ENCODE assay signal across 1 cellular context in genomic region chr6:33318426-33319073, GRCh38.
A peak's percentile ranks its signal among the peaks of the same experiment; 100 is the strongest.
TF ChIP-seq lines count a peak whose summit lies in the region.

No MANE protein-coding gene starts in this region.

TF ChIP-seq in HepG2, 621 proteins besides CTCF, POLR2A, EP300 and RAD21 (continued from another document):
- TF ChIP-seq, protein P1, sequence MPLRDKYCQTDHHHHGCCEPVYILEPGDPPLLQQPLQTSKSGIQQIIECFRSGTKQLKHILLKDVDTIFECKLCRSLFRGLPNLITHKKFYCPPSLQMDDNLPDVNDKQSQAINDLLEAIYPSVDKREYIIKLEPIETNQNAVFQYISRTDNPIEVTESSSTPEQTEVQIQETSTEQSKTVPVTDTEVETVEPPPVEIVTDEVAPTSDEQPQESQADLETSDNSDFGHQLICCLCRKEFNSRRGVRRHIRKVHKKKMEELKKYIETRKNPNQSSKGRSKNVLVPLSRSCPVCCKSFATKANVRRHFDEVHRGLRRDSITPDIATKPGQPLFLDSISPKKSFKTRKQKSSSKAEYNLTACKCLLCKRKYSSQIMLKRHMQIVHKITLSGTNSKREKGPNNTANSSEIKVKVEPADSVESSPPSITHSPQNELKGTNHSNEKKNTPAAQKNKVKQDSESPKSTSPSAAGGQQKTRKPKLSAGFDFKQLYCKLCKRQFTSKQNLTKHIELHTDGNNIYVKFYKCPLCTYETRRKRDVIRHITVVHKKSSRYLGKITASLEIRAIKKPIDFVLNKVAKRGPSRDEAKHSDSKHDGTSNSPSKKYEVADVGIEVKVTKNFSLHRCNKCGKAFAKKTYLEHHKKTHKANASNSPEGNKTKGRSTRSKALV (CRISPR knock-in tag; IDR thresholded peaks at IDR 0.05), result no peak
- TF ChIP-seq, protein P2, sequence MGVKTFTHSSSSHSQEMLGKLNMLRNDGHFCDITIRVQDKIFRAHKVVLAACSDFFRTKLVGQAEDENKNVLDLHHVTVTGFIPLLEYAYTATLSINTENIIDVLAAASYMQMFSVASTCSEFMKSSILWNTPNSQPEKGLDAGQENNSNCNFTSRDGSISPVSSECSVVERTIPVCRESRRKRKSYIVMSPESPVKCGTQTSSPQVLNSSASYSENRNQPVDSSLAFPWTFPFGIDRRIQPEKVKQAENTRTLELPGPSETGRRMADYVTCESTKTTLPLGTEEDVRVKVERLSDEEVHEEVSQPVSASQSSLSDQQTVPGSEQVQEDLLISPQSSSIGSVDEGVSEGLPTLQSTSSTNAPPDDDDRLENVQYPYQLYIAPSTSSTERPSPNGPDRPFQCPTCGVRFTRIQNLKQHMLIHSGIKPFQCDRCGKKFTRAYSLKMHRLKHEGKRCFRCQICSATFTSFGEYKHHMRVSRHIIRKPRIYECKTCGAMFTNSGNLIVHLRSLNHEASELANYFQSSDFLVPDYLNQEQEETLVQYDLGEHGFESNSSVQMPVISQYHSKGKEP (CRISPR knock-in tag; IDR thresholded peaks at IDR 0.05), result no peak
- TF ChIP-seq MTF2 (CRISPR knock-in tag; IDR thresholded peaks at IDR 0.05; ENCODE audit: borderline replicate concordance) (no peak), ZNF776 (CRISPR knock-in tag; IDR thresholded peaks at IDR 0.05) (no peak), SNAI1 (CRISPR knock-in tag; IDR thresholded peaks at IDR 0.05; ENCODE audit: borderline replicate concordance) (no peak), MED1 (CRISPR knock-in tag; IDR thresholded peaks at IDR 0.05) (no peak), ZSCAN30 (CRISPR knock-in tag; IDR thresholded peaks at IDR 0.05) (no peak), KMT2B (CRISPR knock-in tag; IDR thresholded peaks at IDR 0.05) (no peak), ZNF572 (CRISPR knock-in tag; IDR thresholded peaks at IDR 0.05) (0 out of 2 replicates have a peak, but pooled peaks have one; percentile 68), PHF21A (CRISPR knock-in tag; IDR thresholded peaks at IDR 0.05) (no peak), RBM39 (IDR thresholded peaks at IDR 0.05; ENCODE audit: low read depth, low read length, poor library complexity, severe bottlenecking) (no peak), ZNF263 (CRISPR knock-in tag; IDR thresholded peaks at IDR 0.05) (no peak), CENPT (CRISPR knock-in tag; IDR thresholded peaks at IDR 0.05; ENCODE audit: low read depth) (no peak), TP53 (CRISPR knock-in tag; conservative IDR thresholded peaks at IDR 0.05) (no peak), HIC2 (CRISPR knock-in tag; IDR thresholded peaks at IDR 0.05; ENCODE audit: low read depth) (no peak), ZNF138 (CRISPR knock-in tag; IDR thresholded peaks at IDR 0.05; ENCODE audit: low read depth) (no peak), CEBPZ (IDR thresholded peaks at IDR 0.05; ENCODE audit: low read length) (no peak), LRRFIP1 (CRISPR knock-in tag; conservative IDR thresholded peaks at IDR 0.05) (no peak), RFXAP (CRISPR knock-in tag; IDR thresholded peaks at IDR 0.05; ENCODE audit: borderline replicate concordance) (no peak), RBFOX2 (IDR thresholded peaks at IDR 0.05; ENCODE audit: low read depth, low read length) (0 out of 2 replicates have a peak, but pooled peaks have one; percentile 22), ZNF747 (CRISPR knock-in tag; IDR thresholded peaks at IDR 0.05; ENCODE audit: borderline replicate concordance) (no peak), ASH2L (IDR thresholded peaks at IDR 0.05; ENCODE audit: insufficient read length, low read depth, low read length) (no peak), ZEB1 (IDR thresholded peaks at IDR 0.05; ENCODE audit: insufficient replicate concordance, low read depth) (no peak)
- TF ChIP-seq, protein P3, sequence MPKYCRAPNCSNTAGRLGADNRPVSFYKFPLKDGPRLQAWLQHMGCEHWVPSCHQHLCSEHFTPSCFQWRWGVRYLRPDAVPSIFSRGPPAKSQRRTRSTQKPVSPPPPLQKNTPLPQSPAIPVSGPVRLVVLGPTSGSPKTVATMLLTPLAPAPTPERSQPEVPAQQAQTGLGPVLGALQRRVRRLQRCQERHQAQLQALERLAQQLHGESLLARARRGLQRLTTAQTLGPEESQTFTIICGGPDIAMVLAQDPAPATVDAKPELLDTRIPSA (CRISPR knock-in tag; IDR thresholded peaks at IDR 0.05; ENCODE audit: borderline replicate concordance), result no peak
- TF ChIP-seq, protein P4, sequence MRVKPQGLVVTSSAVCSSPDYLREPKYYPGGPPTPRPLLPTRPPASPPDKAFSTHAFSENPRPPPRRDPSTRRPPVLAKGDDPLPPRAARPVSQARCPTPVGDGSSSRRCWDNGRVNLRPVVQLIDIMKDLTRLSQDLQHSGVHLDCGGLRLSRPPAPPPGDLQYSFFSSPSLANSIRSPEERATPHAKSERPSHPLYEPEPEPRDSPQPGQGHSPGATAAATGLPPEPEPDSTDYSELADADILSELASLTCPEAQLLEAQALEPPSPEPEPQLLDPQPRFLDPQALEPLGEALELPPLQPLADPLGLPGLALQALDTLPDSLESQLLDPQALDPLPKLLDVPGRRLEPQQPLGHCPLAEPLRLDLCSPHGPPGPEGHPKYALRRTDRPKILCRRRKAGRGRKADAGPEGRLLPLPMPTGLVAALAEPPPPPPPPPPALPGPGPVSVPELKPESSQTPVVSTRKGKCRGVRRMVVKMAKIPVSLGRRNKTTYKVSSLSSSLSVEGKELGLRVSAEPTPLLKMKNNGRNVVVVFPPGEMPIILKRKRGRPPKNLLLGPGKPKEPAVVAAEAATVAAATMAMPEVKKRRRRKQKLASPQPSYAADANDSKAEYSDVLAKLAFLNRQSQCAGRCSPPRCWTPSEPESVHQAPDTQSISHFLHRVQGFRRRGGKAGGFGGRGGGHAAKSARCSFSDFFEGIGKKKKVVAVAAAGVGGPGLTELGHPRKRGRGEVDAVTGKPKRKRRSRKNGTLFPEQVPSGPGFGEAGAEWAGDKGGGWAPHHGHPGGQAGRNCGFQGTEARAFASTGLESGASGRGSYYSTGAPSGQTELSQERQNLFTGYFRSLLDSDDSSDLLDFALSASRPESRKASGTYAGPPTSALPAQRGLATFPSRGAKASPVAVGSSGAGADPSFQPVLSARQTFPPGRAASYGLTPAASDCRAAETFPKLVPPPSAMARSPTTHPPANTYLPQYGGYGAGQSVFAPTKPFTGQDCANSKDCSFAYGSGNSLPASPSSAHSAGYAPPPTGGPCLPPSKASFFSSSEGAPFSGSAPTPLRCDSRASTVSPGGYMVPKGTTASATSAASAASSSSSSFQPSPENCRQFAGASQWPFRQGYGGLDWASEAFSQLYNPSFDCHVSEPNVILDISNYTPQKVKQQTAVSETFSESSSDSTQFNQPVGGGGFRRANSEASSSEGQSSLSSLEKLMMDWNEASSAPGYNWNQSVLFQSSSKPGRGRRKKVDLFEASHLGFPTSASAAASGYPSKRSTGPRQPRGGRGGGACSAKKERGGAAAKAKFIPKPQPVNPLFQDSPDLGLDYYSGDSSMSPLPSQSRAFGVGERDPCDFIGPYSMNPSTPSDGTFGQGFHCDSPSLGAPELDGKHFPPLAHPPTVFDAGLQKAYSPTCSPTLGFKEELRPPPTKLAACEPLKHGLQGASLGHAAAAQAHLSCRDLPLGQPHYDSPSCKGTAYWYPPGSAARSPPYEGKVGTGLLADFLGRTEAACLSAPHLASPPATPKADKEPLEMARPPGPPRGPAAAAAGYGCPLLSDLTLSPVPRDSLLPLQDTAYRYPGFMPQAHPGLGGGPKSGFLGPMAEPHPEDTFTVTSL (CRISPR knock-in tag; IDR thresholded peaks at IDR 0.05; ENCODE audit: borderline replicate concordance), result peak; percentile 17; the same call in 1 of the 2 replicates
TF ChIP-seq in HepG2: peak in this region for 8.
